8 cellular contexts compared by ENCODE assay signal in genomic region chr15:85347653-85348396, GRCh38. TPM values are rescaled to one million over a fixed set of nuclear protein-coding genes. Genes with fewer than 3 reads are reported as not detected.
DNase-seq lines count a peak whose midpoint lies in the region; ATAC-seq and TF ChIP-seq lines count a peak whose summit lies in the region.
"Not testable (repeated sequence)": the region's sequence is repeated elsewhere in the genome, so short reads cannot be mapped to it uniquely, and the experiment has no call there.

No MANE protein-coding gene starts in this region.

- peak; percentile 8 for DNase-seq in KG1 (lab: John Stamatoyannopoulos, UW)
- DNase-seq in NCI-H460 (ENCODE audit: extremely low read depth, low read depth), result peak; percentile 40
- peak; percentile 44 for DNase-seq in activated CD8-positive, alpha-beta T cell treated with anti-CD3 and anti-CD28 coated beads, Interleukin-2, amount 10 ng/mL, durations not matched to agents 7 days and 5 days
- not testable (repeated sequence) for DNase-seq in Right ventricle myocardium superior; neural crest cell (ENCODE audit: low read depth, low spot score)
- DNase-seq in left kidney (ENCODE audit: low read depth, low spot score), result peak; percentile 59
- peak; percentile 24 to 50 for DNase-seq in thyroid gland

- intact Hi-C loops in Right ventricle myocardium superior (cut with DNase I); thyroid gland (cut with DNase I): not testable (repeated sequence)

- H3K27me3 ChIP-seq in thyroid gland, result not testable (repeated sequence)

- POLR2A ChIA-PET in activated CD8-positive, alpha-beta T cell treated with anti-CD3 and anti-CD28 coated beads, Interleukin-2, amount 10 ng/mL, durations not matched to agents 7 days and 5 days (lab: Charles Lee), result not testable (repeated sequence)

- TF ChIP-seq CTCF in 22Rv1 (IDR thresholded peaks at IDR 0.05); neural crest cell (conservative IDR thresholded peaks at IDR 0.05); thyroid gland (IDR thresholded peaks at IDR 0.05): not testable (repeated sequence)

- not testable (repeated sequence) for H3K27me3 Mint-ChIP-seq in activated CD8-positive, alpha-beta T cell treated with anti-CD3 and anti-CD28 coated beads, Interleukin-2, amount 10 ng/mL, durations not matched to agents 7 days and 5 days (ENCODE audit: low read depth); neural crest cell (ENCODE audit: low read depth)

- H3K27ac Mint-ChIP-seq in activated CD8-positive, alpha-beta T cell treated with anti-CD3 and anti-CD28 coated beads, Interleukin-2, amount 10 ng/mL, durations not matched to agents 7 days and 5 days, result not testable (repeated sequence)
- peak overlapping the region; percentile 90 for H3K27ac Mint-ChIP-seq in neural crest cell (ENCODE audit: unreplicated experiment)

- CTCF ChIA-PET in activated CD8-positive, alpha-beta T cell treated with anti-CD3 and anti-CD28 coated beads, Interleukin-2, amount 10 ng/mL, durations not matched to agents 7 days and 5 days (lab: Charles Lee), result not testable (repeated sequence)

- H3K4me1 Mint-ChIP-seq in activated CD8-positive, alpha-beta T cell treated with anti-CD3 and anti-CD28 coated beads, Interleukin-2, amount 10 ng/mL, durations not matched to agents 7 days and 5 days (ENCODE audit: low read depth), result peaks cover 26% of the 10 kb centered on the region
- peaks cover 22% of the 10 kb centered on the region for H3K4me1 Mint-ChIP-seq in neural crest cell

- H3K36me3 Mint-ChIP-seq in activated CD8-positive, alpha-beta T cell treated with anti-CD3 and anti-CD28 coated beads, Interleukin-2, amount 10 ng/mL, durations not matched to agents 7 days and 5 days (ENCODE audit: low read depth); neural crest cell (ENCODE audit: low read depth): not testable (repeated sequence)

- H3K4me3 ChIP-seq in thyroid gland (replicated peaks in 1 of 3), result not testable (repeated sequence)

- H3K36me3 ChIP-seq in thyroid gland, result not testable (repeated sequence)

- H3K9me3 Mint-ChIP-seq in activated CD8-positive, alpha-beta T cell treated with anti-CD3 and anti-CD28 coated beads, Interleukin-2, amount 10 ng/mL, durations not matched to agents 7 days and 5 days (ENCODE audit: insufficient read depth); neural crest cell: not testable (repeated sequence)

- H3K27ac ChIP-seq in 22Rv1 (peak overlapping the region; percentile 29; the same call in 1 of the 2 replicates), thyroid gland (peak overlapping the region; percentile 40 to 80 (median 63))

- 76 to 78% methylated on average over 8 of the region's 8 CpGs for WGBS in thyroid gland, 2 donors

- ATAC-seq in activated CD8-positive, alpha-beta T cell treated with anti-CD3 and anti-CD28 coated beads, Interleukin-2, amount 10 ng/mL, durations not matched to agents 7 days and 5 days, result peak; percentile 75
- peak; percentile 1 for ATAC-seq in Right ventricle myocardium superior (ENCODE audit: poor library complexity)

- not testable (repeated sequence) for TF ChIP-seq POLR2A in thyroid gland (IDR thresholded peaks at IDR 0.05)

- not testable (repeated sequence) for H3K9me3 ChIP-seq in thyroid gland

- H3K4me1 ChIP-seq in thyroid gland, result peaks cover 31 to 63% of the 10 kb centered on the region in 2 donors

- H3K4me3 Mint-ChIP-seq in activated CD8-positive, alpha-beta T cell treated with anti-CD3 and anti-CD28 coated beads, Interleukin-2, amount 10 ng/mL, durations not matched to agents 7 days and 5 days; neural crest cell: not testable (repeated sequence)

RNA-seq across cellular contexts. Expression of gene AKAP13, which starts 32.6 kb away (rescaled TPM):
- total RNA-seq in NCI-H460 (2014; rRNA removed; shearing (Covaris generic)), result 24.5 and 31.4 TPM in 2 replicates
- 10.2 and 12.7 TPM in 2 replicates for polyA plus RNA-seq in NCI-H460 (2014; cell fraction: nucleus; rRNA removed)
- total RNA-seq in activated CD8-positive, alpha-beta T cell treated with anti-CD3 and anti-CD28 coated beads, Interleukin-2, amount 10 ng/mL, durations not matched to agents 7 days and 5 days, result 100 to 1,000 TPM; 112 to 117 TPM
- total RNA-seq in Right ventricle myocardium superior (322 TPM), neural crest cell (79.9 and 81.3 TPM in 2 replicates), thyroid gland (100 to 1,000 TPM; 189 to 405 (median 244) TPM)
